In the genomic region with DNA sequence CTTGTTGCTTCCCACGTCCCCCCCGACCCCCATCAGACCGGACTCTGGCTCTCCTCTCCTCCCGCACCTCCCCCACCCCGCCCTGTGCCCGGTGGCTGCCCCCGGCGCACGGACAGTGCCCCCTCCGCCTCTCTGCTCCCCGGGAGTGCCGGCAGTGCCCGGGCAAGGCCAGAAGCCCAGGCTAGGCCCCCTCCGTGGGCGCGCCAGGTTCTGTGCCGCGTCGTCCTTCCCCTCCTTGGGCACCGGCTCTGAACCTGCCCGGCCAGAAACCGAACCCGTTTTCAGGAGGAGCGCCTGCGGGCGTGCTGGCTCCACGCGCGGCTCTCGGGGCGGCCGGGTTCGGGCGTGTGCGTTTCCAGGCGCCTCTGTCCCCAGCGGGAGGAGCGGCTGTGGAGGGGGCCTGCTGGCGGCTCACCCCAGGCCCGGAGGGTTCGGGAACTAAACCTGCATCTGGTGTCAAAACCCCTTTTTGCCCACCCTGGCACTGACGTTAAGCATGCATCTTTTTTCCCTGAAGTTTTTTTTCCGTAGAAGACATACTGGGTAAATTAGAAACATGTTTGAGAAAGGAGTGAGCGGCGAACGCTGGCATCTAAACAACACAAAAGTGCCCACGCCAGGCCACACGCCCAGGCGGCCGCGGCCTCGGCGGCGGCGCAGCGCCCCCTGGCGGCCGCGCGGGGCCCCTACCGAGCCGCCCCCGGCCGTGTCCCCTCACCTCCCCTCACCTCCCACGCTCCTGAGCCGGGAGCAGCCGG, we compare ENCODE assay signal across 8 cellular contexts.
DNase-seq lines count a peak whose midpoint lies in the region; ATAC-seq and TF ChIP-seq lines count a peak whose summit lies in the region.

No MANE protein-coding gene starts in this region.

- TF ChIP-seq RAD21 in neural cell (conservative IDR thresholded peaks at IDR 0.05): peak; percentile 88

- H3K4me3 Mint-ChIP-seq in stimulated activated naive CD8-positive, alpha-beta T cell treated with anti-CD3 and anti-CD28 coated beads, Interleukin-15, amount 100 ng/mL, for 72 hours: peak overlapping the region; percentile 69 to 75

- H3K36me3 ChIP-seq in BLaER1 (no peaks in the 10 kb centered on the region), neural cell (ENCODE audit: insufficient read depth, low read length) (no peaks in the 10 kb centered on the region)

- peaks cover 26% of the 10 kb centered on the region for H3K27me3 ChIP-seq in BLaER1
- H3K27me3 ChIP-seq in neural cell (ENCODE audit: insufficient read depth, low read depth, low read length): no peaks in the 10 kb centered on the region

- H3K4me1 Mint-ChIP-seq in stimulated activated naive CD8-positive, alpha-beta T cell treated with anti-CD3 and anti-CD28 coated beads, Interleukin-15, amount 100 ng/mL, for 72 hours: no peaks in the 10 kb centered on the region

- peaks cover 7% of the 10 kb centered on the region; the same call in 1 of the 2 replicates for H3K9me3 ChIP-seq in BLaER1
- no peaks in the 10 kb centered on the region for H3K9me3 ChIP-seq in neural cell (ENCODE audit: low read length)

- no peaks in the 10 kb centered on the region for H4K20me1 ChIP-seq in BLaER1
- no peaks in the 10 kb centered on the region for H4K20me1 ChIP-seq in neural cell (ENCODE audit: insufficient read depth)

- POLR2A ChIA-PET in RWPE1 (lab: Yijun Ruan, JAX; ENCODE audit: low non-redundant PET): no interaction called here

- H3K9ac ChIP-seq in BLaER1 (peak overlapping the region; percentile 83), neural cell (ENCODE audit: low read length) (peak overlapping the region; percentile 75)

- TF ChIP-seq EP300 in neural cell (conservative IDR thresholded peaks at IDR 0.05; ENCODE audit: poor library complexity, severe bottlenecking): peak; percentile 35

- CTCF ChIA-PET in RWPE1 (lab: Yijun Ruan, JAX): no interaction called here

- peaks cover 41% of the 10 kb centered on the region for H3K4me1 ChIP-seq in BLaER1

- H3K9me3 Mint-ChIP-seq in stimulated activated naive CD8-positive, alpha-beta T cell treated with anti-CD3 and anti-CD28 coated beads, Interleukin-15, amount 100 ng/mL, for 72 hours: no peaks in the 10 kb centered on the region

- DNase-seq in HK-2 (ENCODE audit: unreplicated experiment) (peak; percentile 70), RWPE1 (ENCODE audit: low spot score) (peak; percentile 71), activated gamma-delta T cell treated with Interleukin-2 at 50 U/mL for 16 hours (peak; percentile 55), foreskin fibroblast (peak; percentile 71 to 89)
- peak; percentile 63 to 76 for DNase-seq in stimulated activated naive CD8-positive, alpha-beta T cell treated with anti-CD3 and anti-CD28 coated beads, Interleukin-15, amount 100 ng/mL, for 72 hours

- no peaks in the 10 kb centered on the region for H3K79me2 ChIP-seq in neural cell (replicated peaks; ENCODE audit: insufficient read depth, low read length)

- H3K4me2 ChIP-seq in BLaER1 (peak overlapping the region; percentile 91), neural cell (ENCODE audit: low read length) (peak overlapping the region; percentile 15)

- H3F3A ChIP-seq in neural cell (ENCODE audit: insufficient read depth, low read length, poor library complexity, severe bottlenecking): no peaks in the 10 kb centered on the region

- no peaks in the 10 kb centered on the region for H3K9me2 ChIP-seq in neural cell (ENCODE audit: insufficient read depth, low read length)

- H3K27ac ChIP-seq in BLaER1: peak overlapping the region; percentile 86
- H3K27ac ChIP-seq in RWPE1: peak overlapping the region; percentile 85
- peak overlapping the region; percentile 75 for H3K27ac ChIP-seq in neural cell (ENCODE audit: low read length)

- peak; percentile 57 for ATAC-seq in GM19035 (IDR thresholded peaks at IDR 0.05; ENCODE audit: unreplicated experiment)
- peak; percentile 90 for ATAC-seq in stimulated activated naive CD8-positive, alpha-beta T cell treated with anti-CD3 and anti-CD28 coated beads, Interleukin-15, amount 100 ng/mL, for 72 hours

- peaks cover 29% of the 10 kb centered on the region for H3K27me3 Mint-ChIP-seq in stimulated activated naive CD8-positive, alpha-beta T cell treated with anti-CD3 and anti-CD28 coated beads, Interleukin-15, amount 100 ng/mL, for 72 hours

- H3K27ac Mint-ChIP-seq in stimulated activated naive CD8-positive, alpha-beta T cell treated with anti-CD3 and anti-CD28 coated beads, Interleukin-15, amount 100 ng/mL, for 72 hours: peak overlapping the region in 1 of 2 donors; percentile 23

- TF ChIP-seq CTCF in RWPE1 (conservative IDR thresholded peaks at IDR 0.05; ENCODE audit: low read depth) (peak; percentile 98), foreskin fibroblast (IDR thresholded peaks at IDR 0.05; ENCODE audit: low read depth, low read length) (peak; percentile 32), neural cell (IDR thresholded peaks at IDR 0.05; ENCODE audit: poor library complexity, severe bottlenecking) (peak; percentile 90)

- peak overlapping the region; percentile 74 for H3K4me3 ChIP-seq in BLaER1
- H3K4me3 ChIP-seq in foreskin fibroblast (ENCODE audit: low read depth in 1 of 2, low read length in 2 of 2): peak overlapping the region; percentile 48 to 50
- peak overlapping the region; percentile 70 for H3K4me3 ChIP-seq in neural cell (ENCODE audit: low read length)

- peak overlapping the region; percentile 67 for H2AFZ ChIP-seq in neural cell (ENCODE audit: low read depth, low read length)

TF ChIP-seq in neural cell, 6 proteins besides CTCF, POLR2A, EP300 and RAD21:
- TF ChIP-seq TAF1 (IDR thresholded peaks at IDR 0.05; ENCODE audit: low read depth): peak; percentile 59
- TF ChIP-seq SMC3 (conservative IDR thresholded peaks at IDR 0.05; ENCODE audit: poor library complexity): peak; percentile 94
- no peak for TF ChIP-seq EZH2 (IDR thresholded peaks at IDR 0.05; ENCODE audit: borderline replicate concordance, insufficient read depth, low read length, poor library complexity, severe bottlenecking)
- TF ChIP-seq, protein P1, sequence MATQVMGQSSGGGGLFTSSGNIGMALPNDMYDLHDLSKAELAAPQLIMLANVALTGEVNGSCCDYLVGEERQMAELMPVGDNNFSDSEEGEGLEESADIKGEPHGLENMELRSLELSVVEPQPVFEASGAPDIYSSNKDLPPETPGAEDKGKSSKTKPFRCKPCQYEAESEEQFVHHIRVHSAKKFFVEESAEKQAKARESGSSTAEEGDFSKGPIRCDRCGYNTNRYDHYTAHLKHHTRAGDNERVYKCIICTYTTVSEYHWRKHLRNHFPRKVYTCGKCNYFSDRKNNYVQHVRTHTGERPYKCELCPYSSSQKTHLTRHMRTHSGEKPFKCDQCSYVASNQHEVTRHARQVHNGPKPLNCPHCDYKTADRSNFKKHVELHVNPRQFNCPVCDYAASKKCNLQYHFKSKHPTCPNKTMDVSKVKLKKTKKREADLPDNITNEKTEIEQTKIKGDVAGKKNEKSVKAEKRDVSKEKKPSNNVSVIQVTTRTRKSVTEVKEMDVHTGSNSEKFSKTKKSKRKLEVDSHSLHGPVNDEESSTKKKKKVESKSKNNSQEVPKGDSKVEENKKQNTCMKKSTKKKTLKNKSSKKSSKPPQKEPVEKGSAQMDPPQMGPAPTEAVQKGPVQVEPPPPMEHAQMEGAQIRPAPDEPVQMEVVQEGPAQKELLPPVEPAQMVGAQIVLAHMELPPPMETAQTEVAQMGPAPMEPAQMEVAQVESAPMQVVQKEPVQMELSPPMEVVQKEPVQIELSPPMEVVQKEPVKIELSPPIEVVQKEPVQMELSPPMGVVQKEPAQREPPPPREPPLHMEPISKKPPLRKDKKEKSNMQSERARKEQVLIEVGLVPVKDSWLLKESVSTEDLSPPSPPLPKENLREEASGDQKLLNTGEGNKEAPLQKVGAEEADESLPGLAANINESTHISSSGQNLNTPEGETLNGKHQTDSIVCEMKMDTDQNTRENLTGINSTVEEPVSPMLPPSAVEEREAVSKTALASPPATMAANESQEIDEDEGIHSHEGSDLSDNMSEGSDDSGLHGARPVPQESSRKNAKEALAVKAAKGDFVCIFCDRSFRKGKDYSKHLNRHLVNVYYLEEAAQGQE (IDR thresholded peaks at IDR 0.05; ENCODE audit: borderline replicate concordance): no peak
- TF ChIP-seq POLR2AphosphoS5 (IDR thresholded peaks at IDR 0.05): peak; percentile 27

Comparison
In these comparisons a context has a peak if more than half of its experiments do, and no peak if none do; other contexts are left out.
1. Peak in every context shown above with its lines: DNase-seq, ATAC-seq, H3K4me3 ChIP-seq and H3K27ac ChIP-seq.
2. CTCF ChIP-seq: peak in every context shown above with its lines; median percentile 98 in RWPE1; 90 in neural cell; 32 in foreskin fibroblast.